Comparison of ENCODE assay signal across 1 cellular context in genomic region chr12:75976113-75976512, GRCh38.
TF ChIP-seq lines count a peak whose summit lies in the region.

No MANE protein-coding gene starts in this region.

TF ChIP-seq in HepG2, 621 proteins besides CTCF, POLR2A, EP300 and RAD21:
- TF ChIP-seq TFAP4 (IDR thresholded peaks at IDR 0.05; ENCODE audit: borderline replicate concordance, low read depth), result no peak
- TF ChIP-seq ZFP91 (CRISPR knock-in tag; IDR thresholded peaks at IDR 0.05; ENCODE audit: borderline replicate concordance), result no peak
- no peak for TF ChIP-seq NFKBIZ (CRISPR knock-in tag; IDR thresholded peaks at IDR 0.05)
- no peak for TF ChIP-seq HNRNPK (IDR thresholded peaks at IDR 0.05; ENCODE audit: low read depth, low read length, poor library complexity, severe bottlenecking)
- TF ChIP-seq FIP1L1 (IDR thresholded peaks at IDR 0.05; ENCODE audit: borderline replicate concordance, insufficient read depth, low read depth, low read length), result no peak
- no peak for TF ChIP-seq TEF (CRISPR knock-in tag; IDR thresholded peaks at IDR 0.05)
- no peak for TF ChIP-seq HINFP (CRISPR knock-in tag; IDR thresholded peaks at IDR 0.05; ENCODE audit: low read depth)
- TF ChIP-seq RARA (CRISPR knock-in tag; IDR thresholded peaks at IDR 0.05), result no peak
- TF ChIP-seq THAP9 (CRISPR knock-in tag; IDR thresholded peaks at IDR 0.05; ENCODE audit: borderline replicate concordance), result no peak
- TF ChIP-seq SP5 (CRISPR knock-in tag; IDR thresholded peaks at IDR 0.05; ENCODE audit: borderline replicate concordance, low read depth), result no peak
- TF ChIP-seq ZFX (CRISPR knock-in tag; IDR thresholded peaks at IDR 0.05; ENCODE audit: low read depth), result no peak
TF ChIP-seq in HepG2: peak in this region for 0.
